ENCODE assay signal across 9 cellular contexts in the genomic region with DNA sequence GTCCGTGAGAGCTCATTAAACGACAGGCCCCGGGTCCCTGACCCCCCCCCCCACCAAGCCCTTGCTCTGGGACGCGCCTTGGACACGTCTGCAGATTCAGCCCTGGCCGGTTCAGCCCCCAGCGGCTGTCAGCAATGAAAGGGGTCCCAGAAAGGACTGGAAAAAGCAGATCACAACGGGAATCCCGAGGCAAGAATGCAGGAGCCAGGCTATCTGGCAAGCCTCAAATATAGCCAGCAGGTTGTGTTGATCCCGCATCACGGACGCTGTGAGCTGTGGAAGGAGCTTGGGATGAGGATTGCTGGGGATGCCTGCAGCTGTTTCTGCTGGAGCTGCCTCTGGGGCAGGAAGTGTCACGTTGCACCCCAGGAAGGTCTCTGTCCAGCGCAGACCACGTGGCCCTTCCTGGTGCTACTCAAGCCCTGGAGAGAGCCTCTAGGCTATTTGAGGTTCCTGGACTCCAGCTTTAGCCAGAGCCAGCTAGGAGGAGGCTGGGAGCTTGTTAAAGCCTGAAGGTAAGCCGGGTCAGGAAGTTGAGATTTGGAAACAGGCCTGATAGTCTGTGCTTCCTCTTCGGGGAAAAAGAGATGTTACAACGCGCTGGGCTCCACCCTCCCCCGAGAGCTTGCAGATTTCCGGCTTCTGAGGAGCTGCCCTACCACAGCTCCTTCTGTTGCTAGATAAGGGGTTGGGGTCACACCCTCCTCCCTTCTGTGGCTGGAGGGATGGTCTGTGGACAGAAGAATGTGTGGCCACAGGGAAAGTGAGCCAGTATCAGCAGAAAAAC. TPM values are rescaled to one million over a fixed set of nuclear protein-coding genes. Genes with fewer than 3 reads are reported as not detected.
DNase-seq lines count a peak whose midpoint lies in the region; ATAC-seq lines count a peak whose summit lies in the region.
"Had no signal": no experiment of that assay in that cellular context is flagged by ENCODE, and none has a peak within 500 bp of the region (broad histone marks: within the 10 kb centered on the region; RNA-seq: fewer than 3 reads in every experiment).

No MANE protein-coding gene starts in this region.

- H3K36me3 Mint-ChIP-seq in activated naive CD4-positive, alpha-beta T cell treated with anti-CD3 and anti-CD28 coated beads, Interleukin-2, amount 50 U/mL, for 24 hours: no peaks in the 10 kb centered on the region

- peak overlapping the region; percentile 50 for H3K4me3 ChIP-seq in BLaER1
- H3K4me3 ChIP-seq: body of pancreas had no signal

- peak overlapping the region; percentile 74 for H3K9ac ChIP-seq in BLaER1

- no peaks in the 10 kb centered on the region for H3K9me3 ChIP-seq in BLaER1

- H3K4me3 Mint-ChIP-seq in activated naive CD4-positive, alpha-beta T cell treated with anti-CD3 and anti-CD28 coated beads, Interleukin-2, amount 50 U/mL, for 24 hours: peak overlapping the region; percentile 34

- no peaks in the 10 kb centered on the region for H4K20me1 ChIP-seq in BLaER1

- peak overlapping the region; percentile 81 for H3K27ac Mint-ChIP-seq in activated naive CD4-positive, alpha-beta T cell treated with anti-CD3 and anti-CD28 coated beads, Interleukin-2, amount 50 U/mL, for 24 hours

- ATAC-seq in GM21447 (IDR thresholded peaks at IDR 0.05; ENCODE audit: unreplicated experiment) (no peak), GM19035 (IDR thresholded peaks at IDR 0.05; ENCODE audit: unreplicated experiment) (no peak)
- ATAC-seq: body of pancreas had no signal

- H3K4me2 ChIP-seq in BLaER1: peak overlapping the region; percentile 81

- H3K9me3 Mint-ChIP-seq in activated naive CD4-positive, alpha-beta T cell treated with anti-CD3 and anti-CD28 coated beads, Interleukin-2, amount 50 U/mL, for 24 hours: no peaks in the 10 kb centered on the region

- peak overlapping the region; percentile 93 for H3K27ac ChIP-seq in BLaER1

- no peaks in the 10 kb centered on the region for H3K27me3 ChIP-seq in BLaER1

- peaks cover 20% of the 10 kb centered on the region for H3K4me1 ChIP-seq in BLaER1

- H3K36me3 ChIP-seq in BLaER1: no peaks in the 10 kb centered on the region

- DNase-seq in HuH-7.5 (ENCODE audit: low spot score): peak; percentile 4
- peak; percentile 66 for DNase-seq in iPS-NIHi7 (ENCODE audit: extremely low spot score)
- DNase-seq in stimulated activated CD4-positive, alpha-beta T cell treated with anti-CD3 and anti-CD28 coated beads, Interleukin-4, amount 100 ng/mL, for 24 hours: peak; percentile 48
- no peak for DNase-seq in SK-N-DZ (ENCODE audit: low spot score)

- peaks cover 27% of the 10 kb centered on the region for H3K4me1 Mint-ChIP-seq in activated naive CD4-positive, alpha-beta T cell treated with anti-CD3 and anti-CD28 coated beads, Interleukin-2, amount 50 U/mL, for 24 hours

- H3K27me3 Mint-ChIP-seq in activated naive CD4-positive, alpha-beta T cell treated with anti-CD3 and anti-CD28 coated beads, Interleukin-2, amount 50 U/mL, for 24 hours: no peaks in the 10 kb centered on the region

RNA-seq across cellular contexts. Expression of gene CSF2RA, which starts 19.3 kb away (rescaled TPM):
- not detected in 2 replicates for polyA plus RNA-seq in SK-N-DZ (2014; cell fraction: cytosol; rRNA removed)
- polyA plus RNA-seq in SK-N-DZ (2014; cell fraction: nucleus; rRNA removed): not detected in 2 replicates

RNA-seq across cellular contexts. Expression of gene CRLF2, which starts 36.8 kb away (rescaled TPM):
- polyA plus RNA-seq in SK-N-DZ (2014; cell fraction: cytosol; rRNA removed): not detected in 2 replicates
- not detected in 2 replicates for polyA plus RNA-seq in SK-N-DZ (2014; cell fraction: nucleus; rRNA removed)
